Comparison of ENCODE assay signal across 9 cellular contexts in the genomic region with DNA sequence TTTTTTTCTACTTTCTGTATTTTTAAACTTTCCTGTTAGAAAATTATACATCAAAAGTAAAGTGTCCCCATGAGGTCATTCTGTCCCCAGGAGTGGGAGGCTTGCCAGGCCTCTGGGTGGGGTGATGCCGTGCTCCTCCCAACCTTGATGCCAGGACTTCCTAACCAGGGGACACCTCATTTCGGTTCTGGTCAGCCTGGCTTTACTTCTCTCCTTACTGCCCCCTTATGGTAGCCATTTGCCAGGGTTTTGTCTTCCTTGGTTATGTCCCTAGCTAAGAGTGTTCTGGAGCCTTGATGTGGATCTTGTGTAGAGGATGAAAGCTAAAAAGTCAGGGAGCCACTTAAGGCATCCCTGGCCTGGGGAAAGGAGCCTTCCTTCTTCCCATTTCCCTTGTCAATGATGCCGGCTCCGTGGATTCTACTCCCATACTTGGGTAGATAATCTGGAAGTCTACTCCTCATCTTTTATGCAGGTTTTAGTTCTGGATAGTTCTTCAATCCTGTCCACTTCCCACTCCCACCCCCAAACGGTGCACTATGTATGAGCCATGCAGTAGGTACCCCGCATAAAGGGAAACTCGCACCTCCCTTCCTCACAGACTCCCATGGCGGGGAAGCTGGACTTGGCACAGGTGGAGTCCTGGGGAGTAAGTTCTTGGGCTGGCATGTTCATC.
A peak's percentile ranks its signal among the peaks of the same experiment; 100 is the strongest.
DNase-seq lines count a peak whose midpoint lies in the region; ATAC-seq and TF ChIP-seq lines count a peak whose summit lies in the region.
"Had no signal": no experiment of that assay in that cellular context is flagged by ENCODE, and none has a peak within 500 bp of the region (broad histone marks: within the 10 kb centered on the region; RNA-seq: fewer than 3 reads in every experiment).

No MANE protein-coding gene starts in this region.

- intact Hi-C loops in lower leg skin (cut with DNase I; ENCODE audit: low total_unique reads), result no loop called here
- intact Hi-C loops in uterus (cut with DNase I; ENCODE audit: low total_unique reads), result no loop called here

- WGBS in lower leg skin, 2 donors, result 52 to 60% methylated on average over 8 of the region's 8 CpGs

- H3K4me1 ChIP-seq in BE2C (no peaks in the 10 kb centered on the region), uterus (no peaks in the 10 kb centered on the region)

- no peaks in the 10 kb centered on the region for H3K27me3 ChIP-seq in BE2C
- H3K27me3 ChIP-seq in uterus, result no peaks in the 10 kb centered on the region

- DNase-seq in BE2C, result peak; percentile 61
- DNase-seq in GM19240 (ENCODE audit: insufficient read length, low spot score), result peak; percentile 4
- DNase-seq in OCI-M1 (lab: John Stamatoyannopoulos, UW), result peak; percentile 60
- DNase-seq in dermis microvascular lymphatic vessel endothelial cell (ENCODE audit: low read depth in 2 of 2), result peak; percentile 64 to 81
- peak; percentile 23 to 83 for DNase-seq in lower leg skin (ENCODE audit: low spot score in 2 of 2)
- DNase-seq in uterus, result peak in 1 of 2 donors; percentile 37

- ATAC-seq in GM18505 (IDR thresholded peaks at IDR 0.05; ENCODE audit: unreplicated experiment), result no peak
- no peak for ATAC-seq in HG03469 (IDR thresholded peaks at IDR 0.05; ENCODE audit: unreplicated experiment)

- H3K27ac ChIP-seq in uterus, result no peak overlapping the region
- H3K27ac ChIP-seq: SK-N-MC had no signal

- no peak overlapping the region for H3K4me3 ChIP-seq in BE2C (ENCODE audit: low read depth, low read length)
- no peak overlapping the region for H3K4me3 ChIP-seq in lower leg skin (ENCODE audit: low read depth, poor library complexity, severe bottlenecking)
- no peak overlapping the region for H3K4me3 ChIP-seq in uterus
- H3K4me3 ChIP-seq: SK-N-MC had no signal

- TF ChIP-seq POLR2A in lower leg skin (IDR thresholded peaks at IDR 0.05) (no peak), uterus (IDR thresholded peaks at IDR 0.05) (no peak), GM18505 (IDR thresholded peaks at IDR 0.05; ENCODE audit: borderline replicate concordance, extremely low read depth, insufficient read depth, insufficient read length) (no peak)

- H3K36me3 ChIP-seq in BE2C, result no peaks in the 10 kb centered on the region
- no peaks in the 10 kb centered on the region for H3K36me3 ChIP-seq in uterus

- TF ChIP-seq CTCF in BE2C (IDR thresholded peaks at IDR 0.05; ENCODE audit: low read depth, low read length) (peak; percentile 87), lower leg skin (IDR thresholded peaks at IDR 0.05) (no peak), uterus (IDR thresholded peaks at IDR 0.05) (peak; percentile 23 to 51 (median 34))

- H3K9me3 ChIP-seq in BE2C (no peaks in the 10 kb centered on the region), uterus (no peaks in the 10 kb centered on the region)

Comparison
In these comparisons a context has a peak if more than half of its experiments do, and no peak if none do; other contexts are left out.
1. CTCF ChIP-seq: peak in BE2C (single experiment) and uterus (4 of 4); none in lower leg skin (0 of 3).